In the genomic region with DNA sequence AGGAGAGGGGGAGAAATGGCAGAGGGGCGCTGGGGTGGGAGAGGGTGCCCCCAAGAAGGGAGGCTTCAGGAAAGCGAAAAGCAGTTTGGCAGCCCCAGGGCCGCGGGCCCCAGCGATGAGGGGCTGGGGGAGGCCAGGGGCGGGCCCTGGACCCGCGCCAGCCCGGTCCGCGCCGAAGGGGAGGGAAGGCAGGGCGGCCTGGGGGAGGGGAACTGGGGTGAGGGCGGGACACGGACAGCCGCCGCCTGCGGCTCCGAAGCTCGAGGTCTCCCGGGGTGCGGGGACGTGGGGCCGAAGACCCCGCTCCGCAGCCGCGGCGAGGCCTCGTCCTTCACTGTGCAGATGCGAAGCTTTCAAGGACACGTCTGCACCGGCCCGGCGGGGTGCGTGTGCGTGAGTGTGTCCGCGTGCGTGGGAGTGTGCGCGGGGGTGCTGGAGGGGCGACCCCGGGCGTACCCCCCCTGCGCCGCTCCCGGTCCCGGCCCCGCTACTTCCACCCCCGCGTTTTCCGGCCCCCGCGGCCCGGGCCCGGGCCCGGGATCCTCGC, we compare ENCODE assay signal across 8 cellular contexts.
DNase-seq lines count a peak whose midpoint lies in the region; ATAC-seq and TF ChIP-seq lines count a peak whose summit lies in the region.

No MANE protein-coding gene starts in this region.

- TF ChIP-seq CTCF in GM12864 (IDR thresholded peaks at IDR 0.05; ENCODE audit: low read depth, low read length, missing control alignments) (no peak), astrocyte of the cerebellum (IDR thresholded peaks at IDR 0.05; ENCODE audit: low read depth, low read length, missing control alignments) (no peak)

- ATAC-seq in stimulated activated naive CD8-positive, alpha-beta T cell treated with anti-CD3 and anti-CD28 coated beads, Interleukin-15, amount 100 ng/mL, for 72 hours: peak; percentile 2
- ATAC-seq in HG02884 (IDR thresholded peaks at IDR 0.05; ENCODE audit: unreplicated experiment): no peak
- no peak for ATAC-seq in HG02938 (IDR thresholded peaks at IDR 0.05; ENCODE audit: unreplicated experiment)

- H3K27me3 Mint-ChIP-seq in stimulated activated naive CD8-positive, alpha-beta T cell treated with anti-CD3 and anti-CD28 coated beads, Interleukin-15, amount 100 ng/mL, for 72 hours: no peaks in the 10 kb centered on the region

- H3K4me3 ChIP-seq in GM12864 (ENCODE audit: low read depth, low read length) (peak overlapping the region; percentile 65), astrocyte of the cerebellum (ENCODE audit: low read depth, low read length) (peak overlapping the region; percentile 54)

- H3K27ac ChIP-seq in layer of hippocampus (ENCODE audit: low read depth, low read length): peak overlapping the region; percentile 92

- H3K27ac Mint-ChIP-seq in stimulated activated naive CD8-positive, alpha-beta T cell treated with anti-CD3 and anti-CD28 coated beads, Interleukin-15, amount 100 ng/mL, for 72 hours: peak overlapping the region; percentile 86 to 97

- no peaks in the 10 kb centered on the region for H3K9me3 Mint-ChIP-seq in stimulated activated naive CD8-positive, alpha-beta T cell treated with anti-CD3 and anti-CD28 coated beads, Interleukin-15, amount 100 ng/mL, for 72 hours

- in situ Hi-C loops in astrocyte of the cerebellum (cut with HindIII; ENCODE audit: low sequenced_read_pairs): no loop called here

- H3K4me1 Mint-ChIP-seq in stimulated activated naive CD8-positive, alpha-beta T cell treated with anti-CD3 and anti-CD28 coated beads, Interleukin-15, amount 100 ng/mL, for 72 hours: peaks cover 70% of the 10 kb centered on the region

- no peaks in the 10 kb centered on the region for H3K27me3 ChIP-seq in layer of hippocampus (ENCODE audit: control insufficient read depth, insufficient read depth, low read length)

- no peak for DNase-seq in GM12864 (ENCODE audit: low read depth)
- peak; percentile 49 for DNase-seq in NCI-H2171 (lab: John Stamatoyannopoulos, UW)
- no peak for DNase-seq in astrocyte of the cerebellum (ENCODE audit: low read depth)
- peak in 1 of 2 donors; percentile 29 for DNase-seq in stimulated activated naive CD8-positive, alpha-beta T cell treated with anti-CD3 and anti-CD28 coated beads, Interleukin-15, amount 100 ng/mL, for 72 hours
- DNase-seq in HPDE6-E6E7 (ENCODE audit: extremely low spot score): no peak

- peak overlapping the region; percentile 75 to 85 for H3K4me3 Mint-ChIP-seq in stimulated activated naive CD8-positive, alpha-beta T cell treated with anti-CD3 and anti-CD28 coated beads, Interleukin-15, amount 100 ng/mL, for 72 hours
